ENCODE assay signal across 15 cellular contexts in genomic region chrY:20929691-20930342, GRCh38.
"Had no signal": no experiment of that assay in that cellular context is flagged by ENCODE, and none has a peak within 500 bp of the region (broad histone marks: within the 10 kb centered on the region; RNA-seq: fewer than 3 reads in every experiment).

No MANE protein-coding gene starts in this region.

- H3K9me3 Mint-ChIP-seq: nephron progenitor cell had no signal

- H3K9me3 ChIP-seq: gastrocnemius medialis had no signal

- H3K4me3 Mint-ChIP-seq: dendritic cell treated with granulocyte-macrophage colony-stimulating factor and Interleukin-4, amounts not matched to agents 40 ng/mL and 50 ng/mL, for 4 days; effector memory CD8-positive, alpha-beta T cell; naive thymus-derived CD4-positive, alpha-beta T cell; nephron progenitor cell had no signal

- H3K27me3 ChIP-seq: esophagus muscularis mucosa, gastrocnemius medialis, heart right ventricle had no signal

- H3K27me3 Mint-ChIP-seq: dendritic cell treated with granulocyte-macrophage colony-stimulating factor and Interleukin-4, amounts not matched to agents 40 ng/mL and 50 ng/mL, for 4 days had no signal

- H3K27ac ChIP-seq: epithelial cell of prostate, esophagus muscularis mucosa, gastrocnemius medialis, heart right ventricle had no signal

- H3K27ac Mint-ChIP-seq: dendritic cell treated with granulocyte-macrophage colony-stimulating factor and Interleukin-4, amounts not matched to agents 40 ng/mL and 50 ng/mL, for 4 days; effector memory CD8-positive, alpha-beta T cell; naive thymus-derived CD4-positive, alpha-beta T cell; nephron progenitor cell had no signal

- H3K4me3 ChIP-seq: esophagus muscularis mucosa, gastrocnemius medialis, heart right ventricle, smooth muscle cell had no signal

- H3K4me1 Mint-ChIP-seq: nephron progenitor cell had no signal

- FAIRE-seq: colon had no signal

- H3K36me3 ChIP-seq: esophagus muscularis mucosa, gastrocnemius medialis, heart right ventricle had no signal

- H3K4me1 ChIP-seq: esophagus muscularis mucosa, gastrocnemius medialis, heart right ventricle had no signal

- DNase-seq: effector memory CD8-positive, alpha-beta T cell; gastrocnemius medialis; heart right ventricle; left colon; mammary epithelial cell; naive thymus-derived CD4-positive, alpha-beta T cell; nephron progenitor cell; right cardiac atrium; stimulated activated CD4-positive, alpha-beta T cell treated with anti-CD3 and anti-CD28 coated beads, Interleukin-2, amount 100 ng/mL, for 48 hours; stimulated activated naive CD4-positive, alpha-beta T cell treated with Interleukin-2 at 50 U/mL for 16 hours had no signal
